Comparison of ENCODE assay signal across 8 cellular contexts in the genomic region with DNA sequence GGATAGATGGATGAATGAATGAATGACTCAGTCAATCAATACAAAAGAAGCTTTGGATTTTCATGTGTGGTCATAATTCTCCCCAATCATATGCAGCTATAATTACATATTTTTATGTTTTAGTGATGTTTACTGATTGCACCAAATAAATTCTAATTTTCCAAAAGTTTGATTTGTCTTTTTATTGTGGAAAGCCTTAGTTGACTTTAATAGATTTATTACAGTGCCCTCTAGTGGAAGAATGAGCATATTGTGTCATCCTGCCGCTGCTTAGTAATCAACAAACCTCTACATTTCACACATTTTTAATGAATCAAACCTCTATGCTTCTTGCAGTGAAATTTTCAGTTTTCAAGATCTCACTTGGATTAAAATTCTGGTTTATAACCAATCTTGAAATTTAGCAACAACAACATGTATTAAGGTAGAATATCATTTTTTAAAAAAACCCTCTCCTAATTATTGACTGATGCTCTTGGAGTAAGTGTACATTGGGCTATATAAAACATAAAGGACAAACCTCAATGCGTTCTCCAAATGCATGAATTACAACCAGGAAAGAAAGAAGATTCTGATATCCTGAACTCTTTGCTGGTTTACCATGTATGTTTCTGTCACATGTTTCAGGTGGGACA. TPM values are rescaled to one million over a fixed set of nuclear protein-coding genes. Genes with fewer than 3 reads are reported as not detected.
DNase-seq lines count a peak whose midpoint lies in the region; ATAC-seq and TF ChIP-seq lines count a peak whose summit lies in the region.

No MANE protein-coding gene starts in this region.

- H2BK12ac ChIP-seq in mesenchymal stem cell (ENCODE audit: low read length in 2 of 2) = no peak overlapping the region

- H3K4me1 ChIP-seq in mesenchymal stem cell (ENCODE audit: control insufficient read depth, insufficient read depth, low read depth, low read length) = no peaks in the 10 kb centered on the region

- H3K27me3 ChIP-seq in HL-60 (ENCODE audit: insufficient read depth, poor library complexity, severe bottlenecking) (no peaks in the 10 kb centered on the region), mesenchymal stem cell (ENCODE audit: control insufficient read depth in 1 of 2, insufficient read depth in 1 of 2, low read length in 2 of 2) (peaks cover 0 to 4% of the 10 kb centered on the region in 2 experiments)

- no peak overlapping the region for H3K23ac ChIP-seq in mesenchymal stem cell (ENCODE audit: low read length in 2 of 2)

- H2BK120ac ChIP-seq in mesenchymal stem cell (ENCODE audit: low read depth, low read length) = no peak overlapping the region

- DNase-seq in NCI-H1694 treated with DMSO at 0.1 percent for 48 hours (lab: John Stamatoyannopoulos, UW) = peak; percentile 0
- no peak for DNase-seq in NCI-H1694 (lab: John Stamatoyannopoulos, UW)
- DNase-seq in HL-60 (ENCODE audit: low read depth in 1 of 2, low spot score in 1 of 2) = no peak
- no peak for DNase-seq in astrocyte of the cerebellum (ENCODE audit: low read depth)
- peak; percentile 25 for DNase-seq in mesenchymal stem cell
- no peak for DNase-seq in cerebellar nuclear complex (lab: John Stamatoyannopoulos, UW)
- DNase-seq in activated CD4-positive, CD25-positive, alpha-beta regulatory T cell treated with anti-CD3 and anti-CD28 coated beads, Interleukin-2, amount 50 U/mL, for 72 hours = no peak

- H3K4me3 ChIP-seq in HL-60 (replicated peaks; ENCODE audit: insufficient read depth, low read length) (no peak overlapping the region), astrocyte of the cerebellum (ENCODE audit: low read depth, low read length) (no peak overlapping the region), mesenchymal stem cell (ENCODE audit: insufficient read depth in 1 of 2, low read depth in 1 of 2, low read length in 2 of 2) (no peak overlapping the region)

- no peak overlapping the region for H3K18ac ChIP-seq in mesenchymal stem cell (ENCODE audit: low read depth in 1 of 2, low read length in 2 of 2)

- H2BK15ac ChIP-seq in mesenchymal stem cell (ENCODE audit: low read depth, poor library complexity, severe bottlenecking) = no peak overlapping the region

- TF ChIP-seq CTCF in HL-60 (IDR thresholded peaks at IDR 0.05; ENCODE audit: insufficient read depth, low read length) (peak; percentile 35), astrocyte of the cerebellum (IDR thresholded peaks at IDR 0.05; ENCODE audit: low read depth, low read length, missing control alignments) (peak; percentile 53)

- H2BK5ac ChIP-seq in mesenchymal stem cell (ENCODE audit: low read depth, low read length, poor library complexity, severe bottlenecking) = no peak overlapping the region

- H3K9me3 ChIP-seq in mesenchymal stem cell (ENCODE audit: control insufficient read depth, low read length) = no peaks in the 10 kb centered on the region

- no peak for ATAC-seq in GM18520 (IDR thresholded peaks at IDR 0.05; ENCODE audit: unreplicated experiment)

- no peak overlapping the region for H3K27ac ChIP-seq in HL-60 (replicated peaks)
- H3K27ac ChIP-seq in mesenchymal stem cell (ENCODE audit: low read length, poor library complexity, severe bottlenecking) = no peak overlapping the region

- no peak overlapping the region for H3K14ac ChIP-seq in mesenchymal stem cell (ENCODE audit: low read length in 2 of 2)

- H2AFZ ChIP-seq in mesenchymal stem cell (ENCODE audit: low read depth, low read length) = no peak overlapping the region

- no peak overlapping the region for H4K8ac ChIP-seq in mesenchymal stem cell (ENCODE audit: low read length)

- H3K36me3 ChIP-seq in mesenchymal stem cell (ENCODE audit: control insufficient read depth in 1 of 2, insufficient read depth in 2 of 2, low read depth in 1 of 2, low read length in 2 of 2) = no peaks in the 10 kb centered on the region

- H3K79me1 ChIP-seq in mesenchymal stem cell (replicated peaks; ENCODE audit: low read length, poor library complexity, severe bottlenecking) = no peaks in the 10 kb centered on the region

- H4K91ac ChIP-seq in mesenchymal stem cell (ENCODE audit: low read length) = no peak overlapping the region

- no peak overlapping the region for H3K9ac ChIP-seq in mesenchymal stem cell (ENCODE audit: low read length)

- H3K4ac ChIP-seq in mesenchymal stem cell (ENCODE audit: low read depth in 1 of 2, low read length in 2 of 2) = no peak overlapping the region

- in situ Hi-C loops in astrocyte of the cerebellum (cut with HindIII; ENCODE audit: low sequenced_read_pairs) = no loop called here

- H2AK5ac ChIP-seq in mesenchymal stem cell (ENCODE audit: low read length, severe bottlenecking) = no peak overlapping the region

- H3K4me2 ChIP-seq in mesenchymal stem cell (ENCODE audit: low read length, poor library complexity, severe bottlenecking) = no peak overlapping the region

- 33% methylated on average over 1 of the region's 2 CpGs for WGBS in mesenchymal stem cell

RNA-seq across cellular contexts. Expression of a gene that starts 55.6 kb away (rescaled TPM):
- polyA plus RNA-seq in mesenchymal stem cell (2013, experiment 1 of 2) = not detected
- not detected for polyA plus RNA-seq in mesenchymal stem cell (2013, experiment 2 of 2)

Comparison
In these comparisons a context has a peak if more than half of its experiments do, and no peak if none do; other contexts are left out.
1. DNase-seq: peak in NCI-H1694 treated with DMSO at 0.1 percent for 48 hours (single experiment) and mesenchymal stem cell (single experiment); none in NCI-H1694 (single experiment), HL-60 (0 of 2), astrocyte of the cerebellum (single experiment), cerebellar nuclear complex (0 of 2) and activated CD4-positive, CD25-positive, alpha-beta regulatory T cell treated with anti-CD3 and anti-CD28 coated beads, Interleukin-2, amount 50 U/mL, for 72 hours (single experiment).